ENCODE assay signal across 9 cellular contexts in the genomic region with DNA sequence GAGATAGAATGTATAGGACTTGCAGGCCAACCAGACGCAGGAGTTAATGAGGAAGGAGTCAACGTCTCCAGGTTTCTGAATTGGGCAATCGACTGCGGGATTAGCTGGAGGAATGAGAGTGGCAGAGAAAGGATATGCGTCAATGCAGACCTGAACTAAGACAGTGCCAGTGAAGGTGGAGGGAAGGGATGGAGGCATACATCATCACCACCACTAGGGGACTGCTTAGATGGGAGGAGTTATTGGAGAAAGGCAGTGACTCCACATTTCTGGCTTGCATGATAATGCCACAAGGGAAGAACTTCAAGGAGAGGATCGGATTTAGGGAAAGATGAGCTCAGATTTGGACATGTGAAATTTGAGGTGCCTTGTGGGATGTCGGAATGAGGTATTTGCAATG. TPM values are rescaled to one million over a fixed set of nuclear protein-coding genes. Genes with fewer than 3 reads are reported as not detected.
DNase-seq lines count a peak whose midpoint lies in the region; ATAC-seq and TF ChIP-seq lines count a peak whose summit lies in the region.
"Had no signal": no experiment of that assay in that cellular context is flagged by ENCODE, and none has a peak within 500 bp of the region (broad histone marks: within the 10 kb centered on the region; RNA-seq: fewer than 3 reads in every experiment).

No MANE protein-coding gene starts in this region.

- 61 to 72% methylated on average over 7 of the region's 7 CpGs for WGBS in lower leg skin, 2 donors

- peaks cover 30% of the 10 kb centered on the region for H3K36me3 Mint-ChIP-seq in type B pancreatic cell

- H3K4me3 Mint-ChIP-seq in type B pancreatic cell = peak overlapping the region; percentile 23
- H3K4me3 Mint-ChIP-seq: central memory CD8-positive, alpha-beta T cell had no signal

- no peaks in the 10 kb centered on the region for H3K27me3 Mint-ChIP-seq in type B pancreatic cell

- intact Hi-C loops in lower leg skin (cut with DNase I; ENCODE audit: low total_unique reads) = no loop called here

- TF ChIP-seq CTCF in 22Rv1 (IDR thresholded peaks at IDR 0.05) = peak; percentile 80
- TF ChIP-seq CTCF in GM12865 (IDR thresholded peaks at IDR 0.05; ENCODE audit: insufficient read depth, low read depth, low read length, missing control alignments) = peak; percentile 68
- peak; percentile 72 for TF ChIP-seq CTCF in type B pancreatic cell (conservative IDR thresholded peaks at IDR 0.05)
- TF ChIP-seq CTCF in lower leg skin (IDR thresholded peaks at IDR 0.05) = no peak

- H3K27ac ChIP-seq in 22Rv1 = no peak overlapping the region

- H3K4me1 Mint-ChIP-seq in type B pancreatic cell (ENCODE audit: unreplicated experiment) = peaks cover 31% of the 10 kb centered on the region
- H3K4me1 Mint-ChIP-seq: central memory CD8-positive, alpha-beta T cell had no signal

- H3K27ac Mint-ChIP-seq in type B pancreatic cell = peak overlapping the region; percentile 14

- peak; percentile 42 for ATAC-seq in HG03439 (IDR thresholded peaks at IDR 0.05; ENCODE audit: unreplicated experiment)

- H3K4me3 ChIP-seq in GM12865 (ENCODE audit: low read depth, low read length) = no peak overlapping the region
- no peak overlapping the region for H3K4me3 ChIP-seq in lower leg skin (ENCODE audit: low read depth, poor library complexity, severe bottlenecking)

- DNase-seq in GM12865 (ENCODE audit: low read depth) (peak; percentile 55), SIG-M5 (lab: John Stamatoyannopoulos, UW) (peak; percentile 13), foreskin melanocyte (peak; percentile 13), type B pancreatic cell (ENCODE audit: extremely low spot score, unreplicated experiment) (no peak), lower leg skin (ENCODE audit: low spot score in 2 of 2) (no peak), middle frontal gyrus (ENCODE audit: extremely low spot score, low spot score) (no peak)

- TF ChIP-seq POLR2A in lower leg skin (IDR thresholded peaks at IDR 0.05) = no peak

- no peaks in the 10 kb centered on the region for H3K9me3 Mint-ChIP-seq in type B pancreatic cell
- H3K9me3 Mint-ChIP-seq: central memory CD8-positive, alpha-beta T cell had no signal

RNA-seq across cellular contexts. Expression of a gene that starts 17.4 kb away (rescaled TPM):
- total RNA-seq in type B pancreatic cell (ENCODE audit: low replicate concordance) = 3.5 and 27.4 TPM in 2 replicates
- total RNA-seq in lower leg skin = under 1 TPM in 2 of 4 donors, not detected in 2; 0.37 to 0.71 TPM

RNA-seq across cellular contexts. Expression of a gene that starts 47.9 kb away (rescaled TPM):
- total RNA-seq in type B pancreatic cell (ENCODE audit: low replicate concordance) = 22.2 and 36.0 TPM in 2 replicates
- 10 to 100 TPM; 23.8 to 53.3 (median 31.2) TPM for total RNA-seq in lower leg skin

Comparison
In these comparisons a context has a peak if more than half of its experiments do, and no peak if none do; other contexts are left out.
1. CTCF ChIP-seq: peak in 22Rv1 (single experiment), GM12865 (single experiment) and type B pancreatic cell (single experiment); none in lower leg skin (0 of 3).
2. DNase-seq: peak in GM12865 (single experiment), SIG-M5 (single experiment) and foreskin melanocyte (single experiment); none in type B pancreatic cell (single experiment), lower leg skin (0 of 2) and middle frontal gyrus (single experiment).